31 cellular contexts compared by ENCODE assay signal in genomic region chr2:38217401-38218188, GRCh38.
DNase-seq lines count a peak whose midpoint lies in the region; ATAC-seq, FAIRE-seq and TF ChIP-seq lines count a peak whose summit lies in the region.
"Had no signal": no experiment of that assay in that cellular context is flagged by ENCODE, and none has a peak within 500 bp of the region (broad histone marks: within the 10 kb centered on the region; RNA-seq: fewer than 3 reads in every experiment).

No MANE protein-coding gene starts in this region.

- FAIRE-seq in A549 (lab: Jason Lieb, UNC) (no peak), D721Med (lab: Jason Lieb, UNC) (peak; percentile 91), bronchial epithelial cell (lab: Jason Lieb, UNC) (peak; percentile 7)
- FAIRE-seq: astrocyte had no signal

- CTCF ChIA-PET in A549 (lab: Yijun Ruan, JAX): interaction anchor here (0.8 kb wide), 1 partner anchor 16 kb away, joined by 3 read pairs; no protein-coding TSS in a partner anchor

- no peak overlapping the region for H3K4me3 Mint-ChIP-seq in osteocyte (ENCODE audit: unreplicated experiment)
- H3K4me3 Mint-ChIP-seq: activated CD4-positive, alpha-beta T cell treated with anti-CD3 and anti-CD28 coated beads for 36 hours; activated T-cell treated with anti-CD3 and anti-CD28 coated beads, Interleukin-2, amount 50 U/mL, for 24 hours; naive thymus-derived CD4-positive, alpha-beta T cell had no signal

- TF ChIP-seq EP300 in A549 (IDR thresholded peaks at IDR 0.05): no peak

- H3K4me2 ChIP-seq in A549: no peak overlapping the region

- no peaks in the 10 kb centered on the region for H3K36me3 ChIP-seq in bronchial epithelial cell (ENCODE audit: control insufficient read depth, insufficient read depth, low read length)
- H3K36me3 ChIP-seq: BE2C, HAP-1, Peyer's patch, thoracic aorta had no signal

- WGBS in A549 (ENCODE audit: missing lambda C conversion rate): 72% methylated on average over 6 of the region's 6 CpGs

- no peak for ATAC-seq in A549
- ATAC-seq in GM21717 (IDR thresholded peaks at IDR 0.05; ENCODE audit: unreplicated experiment): no peak
- ATAC-seq: activated CD4-positive, alpha-beta T cell treated with anti-CD3 and anti-CD28 coated beads for 36 hours; naive thymus-derived CD4-positive, alpha-beta T cell; stimulated activated naive CD8-positive, alpha-beta T cell treated with anti-CD3 and anti-CD28 coated beads, Interleukin-15, Interleukin-2, amounts not matched to agents 100 U/mL and 50 U/mL, for 24 hours had no signal

- TF ChIP-seq RAD21 in A549 (conservative IDR thresholded peaks at IDR 0.05 in 1 of 2, IDR thresholded peaks at IDR 0.05 in 1 of 2): no peak

- H3K27ac Mint-ChIP-seq in osteocyte (ENCODE audit: unreplicated experiment): peak overlapping the region; percentile 9
- H3K27ac Mint-ChIP-seq: activated CD4-positive, alpha-beta T cell treated with anti-CD3 and anti-CD28 coated beads for 36 hours; activated T-cell treated with anti-CD3 and anti-CD28 coated beads, Interleukin-2, amount 50 U/mL, for 24 hours; naive thymus-derived CD4-positive, alpha-beta T cell had no signal

- H3K4me1 ChIP-seq in A549: peaks cover 33% of the 10 kb centered on the region
- H3K4me1 ChIP-seq: HAP-1 had no signal

- H3K27ac ChIP-seq in A549: peak overlapping the region; percentile 4 to 19; a peak in 2 of 6 replicates
- H3K27ac ChIP-seq: HL-60, thoracic aorta had no signal

- H3K4me3 ChIP-seq in A549: no peak overlapping the region
- H3K4me3 ChIP-seq in bronchial epithelial cell (ENCODE audit: low read depth, low read length): no peak overlapping the region
- H3K4me3 ChIP-seq: HAP-1, Peyer's patch, thoracic aorta had no signal

- DNase-seq in A549 (ENCODE audit: low read depth in 1 of 2, low spot score in 1 of 2) (no peak), D721Med (ENCODE audit: insufficient read length, low spot score) (no peak), bronchial epithelial cell (ENCODE audit: low read depth) (no peak), osteocyte (ENCODE audit: extremely low spot score, unreplicated experiment) (no peak), NCI-H2196 (lab: John Stamatoyannopoulos, UW; ENCODE audit: unreplicated experiment) (no peak)
- DNase-seq in activated CD4-positive, alpha-beta T cell treated with anti-CD3 and anti-CD28 coated beads for 1 hour: no peak
- DNase-seq: activated CD4-positive, alpha-beta T cell treated with anti-CD3 and anti-CD28 coated beads for 36 hours; activated gamma-delta T cell treated with Interleukin-2 at 50 U/mL for 16 hours; activated T-cell treated with anti-CD3 and anti-CD28 coated beads, Interleukin-2, amount 50 U/mL, for 24 hours; central memory CD4-positive, alpha-beta T cell; cortex of kidney; DMS79 treated with DMSO at 0.1 percent for 48 hours; effector memory CD4-positive, alpha-beta T cell; GDM1; glutamatergic neuron; KBM-7; NCI-H1092 treated with DMSO at 0.1 percent for 48 hours; NCI-H1930; NCI-H526 treated with DMSO at 0.1 percent for 48 hours; Peyer's patch; SHP77 treated with DMSO at 0.1 percent for 48 hours; stimulated activated CD4-positive, alpha-beta T cell treated with anti-CD3 and anti-CD28 coated beads, Interleukin-1b, Interleukin-23, amount 100 ng/mL, for 48 hours; stimulated activated naive CD8-positive, alpha-beta T cell treated with anti-CD3 and anti-CD28 coated beads, Interleukin-15, Interleukin-2, amounts not matched to agents 100 U/mL and 50 U/mL, for 24 hours; SW 1271 had no signal

- H3K4me1 Mint-ChIP-seq in osteocyte (ENCODE audit: unreplicated experiment): peaks cover 20% of the 10 kb centered on the region

- peaks cover 7% of the 10 kb centered on the region for H3K27me3 Mint-ChIP-seq in osteocyte (ENCODE audit: unreplicated experiment)

- H3K9me3 Mint-ChIP-seq in osteocyte (ENCODE audit: unreplicated experiment): peaks cover 9% of the 10 kb centered on the region

- no peak for TF ChIP-seq POLR2A in A549 (IDR thresholded peaks at IDR 0.05; ENCODE audit: low read length)

- TF ChIP-seq CTCF in A549 (IDR thresholded peaks at IDR 0.05): no peak
- TF ChIP-seq CTCF in D721Med (IDR thresholded peaks at IDR 0.05; ENCODE audit: insufficient read depth, missing control alignments): no peak
- TF ChIP-seq CTCF in bronchial epithelial cell (IDR thresholded peaks at IDR 0.05; ENCODE audit: insufficient read depth, low read length, severe bottlenecking): no peak
- no peak for TF ChIP-seq CTCF in osteocyte (IDR thresholded peaks at IDR 0.05)

- H3K9me3 ChIP-seq in A549: peaks cover 8% of the 10 kb centered on the region; the same call in 1 of the 3 replicates
- H3K9me3 ChIP-seq: BE2C, HAP-1, Peyer's patch had no signal

- peaks cover 10% of the 10 kb centered on the region for H3K36me3 Mint-ChIP-seq in osteocyte (ENCODE audit: unreplicated experiment)

- H3K27me3 ChIP-seq in bronchial epithelial cell (ENCODE audit: control insufficient read depth, insufficient read depth, low read length): peaks cover 2% of the 10 kb centered on the region
- H3K27me3 ChIP-seq: BE2C, Peyer's patch had no signal

- POLR2A ChIA-PET in A549 (lab: Yijun Ruan, JAX): no interaction called here

TF ChIP-seq in A549, 52 proteins besides CTCF, POLR2A, EP300 and RAD21:
- TF ChIP-seq CBX8 (IDR thresholded peaks at IDR 0.05) (no peak), ZSCAN20 (CRISPR knock-in tag; IDR thresholded peaks at IDR 0.05) (no peak), ELK1 (IDR thresholded peaks at IDR 0.05; ENCODE audit: low read depth, low read length) (no peak), CEBPB (IDR thresholded peaks at IDR 0.05) (no peak), HOXB13 (CRISPR knock-in tag; IDR thresholded peaks at IDR 0.05; ENCODE audit: low read depth) (no peak), FOXS1 (CRISPR knock-in tag; IDR thresholded peaks at IDR 0.05) (no peak), ESRRA (IDR thresholded peaks at IDR 0.05; ENCODE audit: borderline replicate concordance, low read length) (no peak), RCOR1 (IDR thresholded peaks at IDR 0.05; ENCODE audit: low read depth, low read length) (no peak), POLR2AphosphoS2 (conservative IDR thresholded peaks at IDR 0.05; ENCODE audit: low read length) (no peak), CHD4 (IDR thresholded peaks at IDR 0.05; ENCODE audit: borderline replicate concordance) (no peak), SREBF2 (IDR thresholded peaks at IDR 0.05) (no peak), MAZ (IDR thresholded peaks at IDR 0.05; ENCODE audit: borderline replicate concordance, low read depth, low read length) (no peak), TP53 (CRISPR knock-in tag; IDR thresholded peaks at IDR 0.05) (no peak), FOSB (CRISPR knock-in tag; IDR thresholded peaks at IDR 0.05) (no peak), RFX5 (IDR thresholded peaks at IDR 0.05) (no peak), HES2 (IDR thresholded peaks at IDR 0.05) (no peak), TFCP2L1 (CRISPR knock-in tag; IDR thresholded peaks at IDR 0.05) (no peak)
